Comparison of ENCODE assay signal across 1 cellular context in the genomic region with DNA sequence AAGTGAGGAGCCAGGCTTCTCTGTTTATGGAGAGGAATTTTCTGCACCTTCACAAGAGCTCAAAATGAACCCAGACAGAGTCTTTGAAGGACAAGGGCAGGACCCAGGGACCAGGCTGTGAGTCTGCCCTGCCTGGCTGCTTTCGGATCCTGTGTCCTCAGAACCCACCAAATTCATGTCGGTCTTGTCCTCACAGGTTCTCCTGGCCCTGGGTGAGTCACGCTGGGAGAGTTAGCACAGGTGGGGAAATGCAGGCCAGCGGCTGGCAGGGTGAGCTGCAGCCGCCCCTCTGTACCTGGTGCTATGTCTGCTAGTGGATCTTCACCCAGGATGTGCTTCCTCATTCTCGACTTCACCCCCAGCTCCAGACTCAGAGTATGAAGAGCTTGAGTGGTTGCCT.
TF ChIP-seq lines count a peak whose summit lies in the region.

No MANE protein-coding gene starts in this region.

TF ChIP-seq in HCT116, 20 proteins besides CTCF, POLR2A, EP300 and RAD21 (continued from another document):
- TF ChIP-seq, protein P1, sequence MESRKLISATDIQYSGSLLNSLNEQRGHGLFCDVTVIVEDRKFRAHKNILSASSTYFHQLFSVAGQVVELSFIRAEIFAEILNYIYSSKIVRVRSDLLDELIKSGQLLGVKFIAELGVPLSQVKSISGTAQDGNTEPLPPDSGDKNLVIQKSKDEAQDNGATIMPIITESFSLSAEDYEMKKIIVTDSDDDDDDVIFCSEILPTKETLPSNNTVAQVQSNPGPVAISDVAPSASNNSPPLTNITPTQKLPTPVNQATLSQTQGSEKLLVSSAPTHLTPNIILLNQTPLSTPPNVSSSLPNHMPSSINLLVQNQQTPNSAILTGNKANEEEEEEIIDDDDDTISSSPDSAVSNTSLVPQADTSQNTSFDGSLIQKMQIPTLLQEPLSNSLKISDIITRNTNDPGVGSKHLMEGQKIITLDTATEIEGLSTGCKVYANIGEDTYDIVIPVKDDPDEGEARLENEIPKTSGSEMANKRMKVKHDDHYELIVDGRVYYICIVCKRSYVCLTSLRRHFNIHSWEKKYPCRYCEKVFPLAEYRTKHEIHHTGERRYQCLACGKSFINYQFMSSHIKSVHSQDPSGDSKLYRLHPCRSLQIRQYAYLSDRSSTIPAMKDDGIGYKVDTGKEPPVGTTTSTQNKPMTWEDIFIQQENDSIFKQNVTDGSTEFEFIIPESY (IDR thresholded peaks at IDR 0.05; ENCODE audit: extremely low read depth, insufficient replicate concordance, low read length), result no peak
- TF ChIP-seq TCF7L2 (IDR thresholded peaks at IDR 0.05; ENCODE audit: borderline replicate concordance, extremely low read depth, insufficient read depth, insufficient read length) (no peak), CBX3 (IDR thresholded peaks at IDR 0.05; ENCODE audit: low read depth) (no peak), SIN3A (IDR thresholded peaks at IDR 0.05; ENCODE audit: low read depth) (no peak), YY1 (IDR thresholded peaks at IDR 0.05; ENCODE audit: extremely low read depth, insufficient replicate concordance, low read depth, low read length) (no peak), EZH2 (IDR thresholded peaks at IDR 0.05) (no peak)
- TF ChIP-seq, protein P2, sequence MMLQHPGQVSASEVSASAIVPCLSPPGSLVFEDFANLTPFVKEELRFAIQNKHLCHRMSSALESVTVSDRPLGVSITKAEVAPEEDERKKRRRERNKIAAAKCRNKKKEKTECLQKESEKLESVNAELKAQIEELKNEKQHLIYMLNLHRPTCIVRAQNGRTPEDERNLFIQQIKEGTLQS (IDR thresholded peaks at IDR 0.05), result no peak
TF ChIP-seq in HCT116: peak in this region for 0.
